ENCODE assay signal across 10 cellular contexts in genomic region chr18:76953186-76953982, GRCh38.
DNase-seq lines count a peak whose midpoint lies in the region; ATAC-seq and TF ChIP-seq lines count a peak whose summit lies in the region.
"Had no signal": no experiment of that assay in that cellular context is flagged by ENCODE, and none has a peak within 500 bp of the region (broad histone marks: within the 10 kb centered on the region; RNA-seq: fewer than 3 reads in every experiment).

No MANE protein-coding gene starts in this region.

- TF ChIP-seq CTCF in upper lobe of right lung (IDR thresholded peaks at IDR 0.05), result no peak

- H3K9me3 ChIP-seq in upper lobe of right lung, result no peaks in the 10 kb centered on the region
- H3K9me3 ChIP-seq: SJSA1 had no signal

- no peaks in the 10 kb centered on the region for H3K27me3 ChIP-seq in upper lobe of right lung
- H3K27me3 ChIP-seq: SJSA1 had no signal

- H3K36me3 ChIP-seq in upper lobe of right lung, result peaks cover 20% of the 10 kb centered on the region

- H3K4me3 ChIP-seq in upper lobe of right lung, result no peak overlapping the region
- H3K4me3 ChIP-seq: SJSA1 had no signal

- peak; percentile 63 for ATAC-seq in upper lobe of right lung
- no peak for ATAC-seq in GM19463 (IDR thresholded peaks at IDR 0.05; ENCODE audit: unreplicated experiment)

- DNase-seq in activated CD8-positive, alpha-beta memory T cell treated with anti-CD3 and anti-CD28 coated beads for 24 hours, result peak; percentile 38
- DNase-seq in activated CD8-positive, alpha-beta memory T cell treated with anti-CD3 and anti-CD28 coated beads, Interleukin-2, amount 50 U/mL, for 48 hours, result no peak
- DNase-seq in caudate nucleus (lab: John Stamatoyannopoulos, UW) (peak in 20 of 61 donors; percentile 10 to 73 (median 36)), lung microvascular endothelial cell (ENCODE audit: low read depth in 2 of 2) (peak; percentile 63 to 67), upper lobe of right lung (peak; percentile 90), HCEC 1CT (no peak), SW480 (ENCODE audit: low spot score) (no peak)
- DNase-seq: occipital lobe had no signal

- peak overlapping the region; percentile 31 for H3K27ac ChIP-seq in caudate nucleus (ENCODE audit: low read depth, low read length)
- H3K27ac ChIP-seq in upper lobe of right lung, result peak overlapping the region; percentile 61
- H3K27ac ChIP-seq: SJSA1 had no signal

- intact Hi-C loops in upper lobe of right lung (cut with DNase I), result no loop called here

- H3K4me1 ChIP-seq in upper lobe of right lung, result peaks cover 28% of the 10 kb centered on the region
- H3K4me1 ChIP-seq: SJSA1 had no signal

Comparison
In these comparisons a context has a peak if more than half of its experiments do, and no peak if none do; other contexts are left out.
1. DNase-seq: peak in activated CD8-positive, alpha-beta memory T cell treated with anti-CD3 and anti-CD28 coated beads for 24 hours (single experiment), lung microvascular endothelial cell (2 of 2) and upper lobe of right lung (single experiment); none in activated CD8-positive, alpha-beta memory T cell treated with anti-CD3 and anti-CD28 coated beads, Interleukin-2, amount 50 U/mL, for 48 hours (single experiment), HCEC 1CT (single experiment) and SW480 (single experiment).